ENCODE assay signal across 1 cellular context in the genomic region with DNA sequence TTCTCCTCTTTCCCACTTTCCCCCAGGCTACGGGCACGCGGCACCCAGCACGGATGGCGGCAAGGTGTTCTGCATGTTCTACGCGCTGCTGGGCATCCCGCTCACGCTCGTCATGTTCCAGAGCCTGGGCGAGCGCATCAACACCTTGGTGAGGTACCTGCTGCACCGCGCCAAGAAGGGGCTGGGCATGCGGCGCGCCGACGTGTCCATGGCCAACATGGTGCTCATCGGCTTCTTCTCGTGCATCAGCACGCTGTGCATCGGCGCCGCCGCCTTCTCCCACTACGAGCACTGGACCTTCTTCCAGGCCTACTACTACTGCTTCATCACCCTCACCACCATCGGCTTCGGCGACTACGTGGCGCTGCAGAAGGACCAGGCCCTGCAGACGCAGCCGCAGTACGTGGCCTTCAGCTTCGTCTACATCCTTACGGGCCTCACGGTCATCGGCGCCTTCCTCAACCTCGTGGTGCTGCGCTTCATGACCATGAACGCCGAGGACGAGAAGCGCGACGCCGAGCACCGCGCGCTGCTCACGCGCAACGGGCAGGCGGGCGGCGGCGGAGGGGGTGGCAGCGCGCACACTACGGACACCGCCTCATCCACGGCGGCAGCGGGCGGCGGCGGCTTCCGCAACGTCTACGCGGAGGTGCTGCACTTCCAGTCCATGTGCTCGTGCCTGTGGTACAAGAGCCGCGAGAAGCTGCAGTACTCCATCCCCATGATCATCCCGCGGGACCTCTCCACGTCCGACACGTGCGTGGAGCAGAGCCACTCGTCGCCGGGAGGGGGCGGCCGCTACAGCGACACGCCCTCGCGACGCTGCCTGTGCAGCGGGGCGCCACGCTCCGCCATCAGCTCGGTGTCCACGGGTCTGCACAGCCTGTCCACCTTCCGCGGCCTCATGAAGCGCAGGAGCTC.
TF ChIP-seq lines count a peak whose summit lies in the region.

No MANE protein-coding gene starts in this region.

TF ChIP-seq in SK-N-SH treated with all-trans-retinoic acid at 6 μM for 48 hours, 23 proteins besides CTCF, POLR2A, EP300 and RAD21 (continued from another document):
- TF ChIP-seq ESRRG (CRISPR knock-in tag; IDR thresholded peaks at IDR 0.05), result no peak
- no peak for TF ChIP-seq TCF4 (CRISPR knock-in tag; IDR thresholded peaks at IDR 0.05; ENCODE audit: borderline replicate concordance)
- TF ChIP-seq CSDC2 (CRISPR knock-in tag; IDR thresholded peaks at IDR 0.05), result no peak
- TF ChIP-seq ZFP3 (CRISPR knock-in tag; IDR thresholded peaks at IDR 0.05), result no peak
- no peak for TF ChIP-seq GLIS3 (CRISPR knock-in tag; IDR thresholded peaks at IDR 0.05)
- TF ChIP-seq SNAI2 (CRISPR knock-in tag; IDR thresholded peaks at IDR 0.05), result no peak
- TF ChIP-seq, protein P1, sequence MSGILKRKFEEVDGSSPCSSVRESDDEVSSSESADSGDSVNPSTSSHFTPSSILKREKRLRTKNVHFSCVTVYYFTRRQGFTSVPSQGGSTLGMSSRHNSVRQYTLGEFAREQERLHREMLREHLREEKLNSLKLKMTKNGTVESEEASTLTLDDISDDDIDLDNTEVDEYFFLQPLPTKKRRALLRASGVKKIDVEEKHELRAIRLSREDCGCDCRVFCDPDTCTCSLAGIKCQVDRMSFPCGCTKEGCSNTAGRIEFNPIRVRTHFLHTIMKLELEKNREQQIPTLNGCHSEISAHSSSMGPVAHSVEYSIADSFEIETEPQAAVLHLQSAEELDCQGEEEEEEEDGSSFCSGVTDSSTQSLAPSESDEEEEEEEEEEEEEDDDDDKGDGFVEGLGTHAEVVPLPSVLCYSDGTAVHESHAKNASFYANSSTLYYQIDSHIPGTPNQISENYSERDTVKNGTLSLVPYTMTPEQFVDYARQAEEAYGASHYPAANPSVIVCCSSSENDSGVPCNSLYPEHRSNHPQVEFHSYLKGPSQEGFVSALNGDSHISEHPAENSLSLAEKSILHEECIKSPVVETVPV (CRISPR knock-in tag; IDR thresholded peaks at IDR 0.05), result no peak
- TF ChIP-seq, protein P2, sequence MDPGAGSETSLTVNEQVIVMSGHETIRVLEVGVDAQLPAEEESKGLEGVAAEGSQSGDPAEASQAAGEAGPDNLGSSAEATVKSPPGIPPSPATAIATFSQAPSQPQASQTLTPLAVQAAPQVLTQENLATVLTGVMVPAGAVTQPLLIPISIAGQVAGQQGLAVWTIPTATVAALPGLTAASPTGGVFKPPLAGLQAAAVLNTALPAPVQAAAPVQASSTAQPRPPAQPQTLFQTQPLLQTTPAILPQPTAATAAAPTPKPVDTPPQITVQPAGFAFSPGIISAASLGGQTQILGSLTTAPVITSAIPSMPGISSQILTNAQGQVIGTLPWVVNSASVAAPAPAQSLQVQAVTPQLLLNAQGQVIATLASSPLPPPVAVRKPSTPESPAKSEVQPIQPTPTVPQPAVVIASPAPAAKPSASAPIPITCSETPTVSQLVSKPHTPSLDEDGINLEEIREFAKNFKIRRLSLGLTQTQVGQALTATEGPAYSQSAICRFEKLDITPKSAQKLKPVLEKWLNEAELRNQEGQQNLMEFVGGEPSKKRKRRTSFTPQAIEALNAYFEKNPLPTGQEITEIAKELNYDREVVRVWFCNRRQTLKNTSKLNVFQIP (CRISPR knock-in tag; IDR thresholded peaks at IDR 0.05; ENCODE audit: borderline replicate concordance, low read depth), result no peak
- TF ChIP-seq ZNF565 (CRISPR knock-in tag; conservative IDR thresholded peaks at IDR 0.05; ENCODE audit: low read depth), result no peak
- no peak for TF ChIP-seq TOX (CRISPR knock-in tag; IDR thresholded peaks at IDR 0.05; ENCODE audit: borderline replicate concordance)
- TF ChIP-seq OSR1 (CRISPR knock-in tag; IDR thresholded peaks at IDR 0.05), result no peak
- TF ChIP-seq, protein P3, sequence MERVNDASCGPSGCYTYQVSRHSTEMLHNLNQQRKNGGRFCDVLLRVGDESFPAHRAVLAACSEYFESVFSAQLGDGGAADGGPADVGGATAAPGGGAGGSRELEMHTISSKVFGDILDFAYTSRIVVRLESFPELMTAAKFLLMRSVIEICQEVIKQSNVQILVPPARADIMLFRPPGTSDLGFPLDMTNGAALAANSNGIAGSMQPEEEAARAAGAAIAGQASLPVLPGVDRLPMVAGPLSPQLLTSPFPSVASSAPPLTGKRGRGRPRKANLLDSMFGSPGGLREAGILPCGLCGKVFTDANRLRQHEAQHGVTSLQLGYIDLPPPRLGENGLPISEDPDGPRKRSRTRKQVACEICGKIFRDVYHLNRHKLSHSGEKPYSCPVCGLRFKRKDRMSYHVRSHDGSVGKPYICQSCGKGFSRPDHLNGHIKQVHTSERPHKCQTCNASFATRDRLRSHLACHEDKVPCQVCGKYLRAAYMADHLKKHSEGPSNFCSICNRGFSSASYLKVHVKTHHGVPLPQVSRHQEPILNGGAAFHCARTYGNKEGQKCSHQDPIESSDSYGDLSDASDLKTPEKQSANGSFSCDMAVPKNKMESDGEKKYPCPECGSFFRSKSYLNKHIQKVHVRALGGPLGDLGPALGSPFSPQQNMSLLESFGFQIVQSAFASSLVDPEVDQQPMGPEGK (CRISPR knock-in tag; IDR thresholded peaks at IDR 0.05; ENCODE audit: borderline replicate concordance), result no peak
- no peak for TF ChIP-seq RARB (CRISPR knock-in tag; IDR thresholded peaks at IDR 0.05)
- TF ChIP-seq ZC3H10 (CRISPR knock-in tag; IDR thresholded peaks at IDR 0.05), result no peak
